8 cellular contexts compared by ENCODE assay signal in the genomic region with DNA sequence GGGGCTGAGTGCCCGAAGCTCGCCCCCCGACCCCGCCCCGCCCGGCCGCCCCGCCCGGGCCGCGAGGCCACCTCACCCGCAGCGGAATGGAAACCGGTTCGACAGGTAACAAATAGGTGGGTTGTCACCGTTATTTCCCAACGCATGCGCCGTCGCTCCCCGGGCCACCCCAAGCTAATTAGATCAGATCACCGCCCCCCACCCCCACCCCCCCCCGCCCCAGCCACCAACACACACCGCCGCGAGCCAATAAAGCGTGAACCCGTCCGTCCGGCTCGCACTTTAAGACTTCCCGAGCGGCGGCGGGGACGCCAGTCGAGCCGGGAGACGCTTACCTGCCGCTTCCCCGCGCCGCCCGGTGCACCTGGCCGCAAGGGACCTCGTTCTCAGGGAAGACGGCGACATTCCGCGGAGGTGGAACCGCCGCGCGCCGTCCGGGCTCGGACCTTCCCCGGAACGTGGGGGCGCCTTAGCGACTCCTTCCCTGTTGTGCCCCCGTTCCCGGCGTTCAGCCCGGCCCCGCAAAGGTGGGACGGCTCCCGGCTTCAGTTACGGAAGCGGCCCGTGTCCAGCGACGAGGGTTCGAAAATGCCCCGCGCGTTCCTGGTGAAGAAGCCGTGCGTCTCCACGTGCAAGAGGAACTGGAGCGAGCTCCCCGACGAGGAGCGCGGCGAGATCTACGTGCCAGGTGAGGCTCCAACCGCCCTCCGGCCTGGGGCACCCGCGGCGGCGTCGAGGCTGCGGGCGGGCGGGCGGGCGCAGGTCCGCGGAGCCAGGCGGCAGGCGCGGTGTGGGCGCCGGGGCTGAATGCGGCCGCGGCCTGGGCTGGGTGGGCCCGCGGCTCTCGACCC. TPM values are rescaled to one million over a fixed set of nuclear protein-coding genes. Genes with fewer than 3 reads are reported as not detected.
DNase-seq lines count a peak whose midpoint lies in the region; ATAC-seq and TF ChIP-seq lines count a peak whose summit lies in the region.

A gene (plus strand): TSS at position 278 of the 851 bp plus-strand sequence. CDS start 311 bp downstream, at position 589.

- ATAC-seq in HG03378 (IDR thresholded peaks at IDR 0.05; ENCODE audit: unreplicated experiment) = no peak

- H3K9ac ChIP-seq in parathyroid adenoma = no peak within 1 kb of the TSS

- H3K27me3 ChIP-seq in GM06990 (replicated peaks; ENCODE audit: control insufficient read depth, insufficient read depth, low read length) (peaks cover 3% of the 10 kb centered on the region), parathyroid adenoma (ENCODE audit: control insufficient read depth, insufficient read depth, low read length) (no peaks in the 10 kb centered on the region), uterus (peaks cover 10 to 27% of the 10 kb centered on the region in 2 donors), SJCRH30 (peaks cover 22% of the 10 kb centered on the region)
- peaks cover 24% of the 10 kb centered on the region for H3K27me3 ChIP-seq in effector memory CD4-positive, alpha-beta T cell (replicated peaks; ENCODE audit: control insufficient read depth, insufficient read depth, low read length, poor library complexity, severe bottlenecking)

- DNase-seq in GM06990 (ENCODE audit: extremely low read depth, insufficient read length) (no peak), NCI-H345 (lab: John Stamatoyannopoulos, UW) (peak; percentile 62), uterus (no peak), SJCRH30 (no peak)
- peak in 1 of 3 donors; percentile 21 for DNase-seq in effector memory CD4-positive, alpha-beta T cell
- no peak for DNase-seq in activated CD4-positive, CD25-positive, alpha-beta regulatory T cell treated with anti-CD3 and anti-CD28 coated beads, Interleukin-2, amount 50 U/mL, for 72 hours

- H3K4me3 ChIP-seq in GM06990 (replicated peaks; ENCODE audit: low read depth, low read length) = 0 out of 2 replicates have a peak within 1 kb of the TSS, but pooled peaks have one; percentile 5
- peak within 1 kb of the TSS; percentile 37 for H3K4me3 ChIP-seq in effector memory CD4-positive, alpha-beta T cell (ENCODE audit: insufficient read depth, low read depth, low read length, poor library complexity, severe bottlenecking)
- H3K4me3 ChIP-seq in parathyroid adenoma (ENCODE audit: low read depth, low read length) = peak within 1 kb of the TSS; percentile 75
- H3K4me3 ChIP-seq in uterus = peak within 1 kb of the TSS in 1 of 2 donors; percentile 14
- H3K4me3 ChIP-seq in SJCRH30 = no peak within 1 kb of the TSS

- no peak within 1 kb of the TSS for H3K27ac ChIP-seq in effector memory CD4-positive, alpha-beta T cell (ENCODE audit: insufficient read depth, low read length, poor library complexity, severe bottlenecking)
- H3K27ac ChIP-seq in parathyroid adenoma = peak within 1 kb of the TSS; percentile 85
- no peak within 1 kb of the TSS for H3K27ac ChIP-seq in uterus
- no peak within 1 kb of the TSS for H3K27ac ChIP-seq in SJCRH30

- peak within 1 kb of the TSS; percentile 73 for H3K4me2 ChIP-seq in parathyroid adenoma (ENCODE audit: low read length)

- intact Hi-C loops in uterus (cut with DNase I; ENCODE audit: low total_unique reads) = no loop called here

- peaks cover 7% of the 10 kb centered on the region for H3K79me2 ChIP-seq in parathyroid adenoma

- H3K36me3 ChIP-seq in GM06990 (ENCODE audit: control insufficient read depth, insufficient read depth, low read length) (no peaks in the 10 kb centered on the region), parathyroid adenoma (ENCODE audit: control insufficient read depth, insufficient read depth, low read length) (no peaks in the 10 kb centered on the region), uterus (no peaks in the 10 kb centered on the region), SJCRH30 (no peaks in the 10 kb centered on the region)
- no peaks in the 10 kb centered on the region for H3K36me3 ChIP-seq in effector memory CD4-positive, alpha-beta T cell (ENCODE audit: control insufficient read depth, insufficient read depth, low read length)

- peak in 1 of 2 donors; percentile 9 for TF ChIP-seq POLR2A in uterus (IDR thresholded peaks at IDR 0.05)

- TF ChIP-seq CTCF in GM06990 (IDR thresholded peaks at IDR 0.05; ENCODE audit: insufficient read depth, low read length, poor library complexity, severe bottlenecking) (no peak), parathyroid adenoma (IDR thresholded peaks at IDR 0.05) (no peak), uterus (IDR thresholded peaks at IDR 0.05) (no peak)

- H2AFZ ChIP-seq in parathyroid adenoma = peak within 1 kb of the TSS; percentile 62

- no peaks in the 10 kb centered on the region for H3K9me3 ChIP-seq in effector memory CD4-positive, alpha-beta T cell (ENCODE audit: control insufficient read depth, low read length)
- H3K9me3 ChIP-seq in parathyroid adenoma (ENCODE audit: control insufficient read depth, low read length) (no peaks in the 10 kb centered on the region), uterus (no peaks in the 10 kb centered on the region), SJCRH30 (replicated peaks) (no peaks in the 10 kb centered on the region)

- peaks cover 32% of the 10 kb centered on the region for H3K4me1 ChIP-seq in effector memory CD4-positive, alpha-beta T cell (ENCODE audit: control insufficient read depth, insufficient read depth, low read length, poor library complexity, severe bottlenecking)
- H3K4me1 ChIP-seq in parathyroid adenoma (peaks cover 16% of the 10 kb centered on the region), uterus (peaks cover 0 to 8% of the 10 kb centered on the region in 2 donors), SJCRH30 (no peaks in the 10 kb centered on the region)

RNA-seq across cellular contexts. Expression of the gene that starts here (rescaled TPM):
- 1 to 10 TPM in 1 of 4 donors, not detected in 3; 1.0 TPM for total RNA-seq in uterus
- not detected in 2 replicates for total RNA-seq in SJCRH30 (2014; rRNA removed; shearing (Covaris generic))
